Comparison of ENCODE assay signal across 20 cellular contexts in the genomic region with DNA sequence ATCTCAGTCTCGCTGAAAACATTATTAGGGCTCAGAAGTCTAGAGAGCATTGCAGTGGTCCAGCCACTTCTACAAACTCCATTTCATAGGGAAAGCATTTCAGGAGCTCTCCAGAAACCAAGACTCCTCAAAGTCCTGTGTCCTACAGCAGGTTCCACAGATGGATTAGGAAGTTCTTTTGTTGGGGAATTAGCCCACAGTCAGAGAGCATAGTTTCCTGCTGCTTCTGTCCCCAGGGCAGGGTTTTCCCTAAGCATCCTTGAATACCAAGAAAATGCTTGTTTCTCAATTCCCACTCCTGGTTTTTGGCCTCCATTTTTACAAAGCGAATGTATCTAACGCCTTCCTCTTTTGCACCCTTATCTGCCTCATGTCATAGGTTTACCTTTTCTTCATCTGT.
DNase-seq lines count a peak whose midpoint lies in the region; ATAC-seq and TF ChIP-seq lines count a peak whose summit lies in the region.
"Had no signal": no experiment of that assay in that cellular context is flagged by ENCODE, and none has a peak within 500 bp of the region (broad histone marks: within the 10 kb centered on the region; RNA-seq: fewer than 3 reads in every experiment).

No MANE protein-coding gene starts in this region.

- H3K27ac Mint-ChIP-seq in endodermal cell = no peak overlapping the region
- H3K27ac Mint-ChIP-seq in neural progenitor cell = no peak overlapping the region
- H3K27ac Mint-ChIP-seq: B cell; CD4-positive, alpha-beta T cell; CD8-positive, alpha-beta T cell had no signal

- H3K27ac ChIP-seq in endodermal cell (ENCODE audit: low read depth, low read length) (no peak overlapping the region), neural progenitor cell (no peak overlapping the region)
- H3K27ac ChIP-seq: 22Rv1; A549; BLaER1 treated with 17β-estradiol and CSF1 and Interleukin-3, amounts not matched to agents 10 nM and 100 nM; C4-2B had no signal

- H2AFZ ChIP-seq in neural progenitor cell (replicated peaks) = no peak overlapping the region

- intact Hi-C loops in Right ventricle myocardium inferior (cut with DNase I) = no loop called here

- H3K27me3 ChIP-seq in NT2/D1 (ENCODE audit: insufficient read depth, insufficient read length) (no peaks in the 10 kb centered on the region), endodermal cell (ENCODE audit: control insufficient read depth, insufficient read depth, low read length, poor library complexity, severe bottlenecking) (no peaks in the 10 kb centered on the region), neural progenitor cell (no peaks in the 10 kb centered on the region)
- H3K27me3 ChIP-seq: BLaER1 treated with 17β-estradiol and CSF1 and Interleukin-3, amounts not matched to agents 10 nM and 100 nM had no signal

- H3K9me3 ChIP-seq in NT2/D1 (ENCODE audit: insufficient read depth, low read length) (peaks cover 7% of the 10 kb centered on the region; the same call in 1 of the 2 replicates), endodermal cell (ENCODE audit: control insufficient read depth, low read length) (no peaks in the 10 kb centered on the region), neural progenitor cell (ENCODE audit: low read depth) (no peaks in the 10 kb centered on the region)
- H3K9me3 ChIP-seq: A549, Caco-2 had no signal

- H3K4me3 ChIP-seq in NT2/D1 (ENCODE audit: insufficient read length, low read depth) (no peak overlapping the region), endodermal cell (ENCODE audit: low read length) (peak overlapping the region; percentile 54), neural progenitor cell (no peak overlapping the region)
- H3K4me3 ChIP-seq: A549; BLaER1 treated with 17β-estradiol and CSF1 and Interleukin-3, amounts not matched to agents 10 nM and 100 nM; GM12878 had no signal

- H3K36me3 Mint-ChIP-seq in endodermal cell (ENCODE audit: low read depth) (no peaks in the 10 kb centered on the region), neural progenitor cell (no peaks in the 10 kb centered on the region)
- H3K36me3 Mint-ChIP-seq: CD8-positive, alpha-beta T cell had no signal

- H3K27me3 Mint-ChIP-seq in endodermal cell (ENCODE audit: insufficient read depth) (no peaks in the 10 kb centered on the region), neural progenitor cell (ENCODE audit: insufficient read depth, low read depth) (peaks cover 2% of the 10 kb centered on the region)

- H3K4me2 ChIP-seq in neural progenitor cell = peak overlapping the region; percentile 20
- H3K4me2 ChIP-seq: A549; BLaER1 treated with 17β-estradiol and CSF1 and Interleukin-3, amounts not matched to agents 10 nM and 100 nM had no signal

- no peaks in the 10 kb centered on the region for H3K79me2 ChIP-seq in neural progenitor cell (ENCODE audit: low read depth)

- no peak for ATAC-seq in Right ventricle myocardium inferior
- no peak for ATAC-seq in GM18519 (IDR thresholded peaks at IDR 0.05; ENCODE audit: low FRiP score, unreplicated experiment)
- ATAC-seq: A549; CD8-positive, alpha-beta T cell; GM12878 had no signal

- H3K36me3 ChIP-seq in NT2/D1 (ENCODE audit: insufficient read depth, insufficient read length, low read length) (no peaks in the 10 kb centered on the region), endodermal cell (ENCODE audit: control insufficient read depth, insufficient read depth, low read length) (no peaks in the 10 kb centered on the region), neural progenitor cell (no peaks in the 10 kb centered on the region)
- H3K36me3 ChIP-seq: BLaER1 treated with 17β-estradiol and CSF1 and Interleukin-3, amounts not matched to agents 10 nM and 100 nM had no signal

- no peak for TF ChIP-seq CTCF in endodermal cell (conservative IDR thresholded peaks at IDR 0.05)
- no peak for TF ChIP-seq CTCF in neural progenitor cell (IDR thresholded peaks at IDR 0.05)

- no peak overlapping the region for H3K9ac ChIP-seq in NT2/D1 (ENCODE audit: insufficient read length, low read depth)
- H3K9ac ChIP-seq in endodermal cell (ENCODE audit: extremely low read depth, low read length, poor library complexity, severe bottlenecking) = no peak overlapping the region
- no peak overlapping the region for H3K9ac ChIP-seq in neural progenitor cell
- H3K9ac ChIP-seq: BLaER1 treated with 17β-estradiol and CSF1 and Interleukin-3, amounts not matched to agents 10 nM and 100 nM had no signal

- DNase-seq in ELF-1 (ENCODE audit: low read depth, low spot score) (peak; percentile 20), NT2/D1 (ENCODE audit: low read depth, low spot score) (peak; percentile 57), endodermal cell (peak; percentile 53), neural progenitor cell (ENCODE audit: low spot score) (peak; percentile 31), NCI-H226 (no peak), Right ventricle myocardium inferior (ENCODE audit: missing footprints) (no peak)
- DNase-seq: AML-193; Caco-2; Calu3; CD4-positive, alpha-beta T cell; CD8-positive, alpha-beta T cell; DMS79 treated with DMSO at 0.1 percent for 48 hours; GDM1 had no signal

- no peaks in the 10 kb centered on the region for H4K20me1 ChIP-seq in neural progenitor cell (ENCODE audit: low read depth)
- H4K20me1 ChIP-seq: BLaER1 treated with 17β-estradiol and CSF1 and Interleukin-3, amounts not matched to agents 10 nM and 100 nM had no signal

- H3K9me3 Mint-ChIP-seq in endodermal cell (peaks cover 4% of the 10 kb centered on the region), neural progenitor cell (no peaks in the 10 kb centered on the region)
- H3K9me3 Mint-ChIP-seq: CD4-positive, alpha-beta T cell; CD8-positive, alpha-beta T cell had no signal

- H3K4me1 Mint-ChIP-seq in endodermal cell (peaks cover 39% of the 10 kb centered on the region), neural progenitor cell (peaks cover 3% of the 10 kb centered on the region)
- H3K4me1 Mint-ChIP-seq: B cell had no signal

- peaks cover 10% of the 10 kb centered on the region for H3F3A ChIP-seq in neural progenitor cell (ENCODE audit: low read depth)

- H3K4me3 Mint-ChIP-seq in endodermal cell = no peak overlapping the region
- H3K4me3 Mint-ChIP-seq in neural progenitor cell = no peak overlapping the region
- H3K4me3 Mint-ChIP-seq: B cell; CD4-positive, alpha-beta T cell; CD8-positive, alpha-beta T cell had no signal

- H3K4me1 ChIP-seq in NT2/D1 (ENCODE audit: insufficient read depth, insufficient read length) (no peaks in the 10 kb centered on the region), endodermal cell (ENCODE audit: control insufficient read depth, insufficient read depth, low read length) (peaks cover 21% of the 10 kb centered on the region), neural progenitor cell (peaks cover 12% of the 10 kb centered on the region)
- H3K4me1 ChIP-seq: A549; BLaER1 treated with 17β-estradiol and CSF1 and Interleukin-3, amounts not matched to agents 10 nM and 100 nM had no signal

- 92 to 93% methylated on average over 2 to 3 of the region's 3 CpGs for WGBS in endodermal cell (ENCODE audit: insufficient coverage in 1 of 2, insufficient read length in 1 of 2), 2 experiments

Comparison
In these comparisons a context has a peak if more than half of its experiments do, and no peak if none do; other contexts are left out.
1. DNase-seq: peak in ELF-1 (single experiment), NT2/D1 (single experiment), endodermal cell (single experiment) and neural progenitor cell (single experiment); none in NCI-H226 (single experiment) and Right ventricle myocardium inferior (single experiment).